ENCODE assay signal across 18 cellular contexts in the genomic region with DNA sequence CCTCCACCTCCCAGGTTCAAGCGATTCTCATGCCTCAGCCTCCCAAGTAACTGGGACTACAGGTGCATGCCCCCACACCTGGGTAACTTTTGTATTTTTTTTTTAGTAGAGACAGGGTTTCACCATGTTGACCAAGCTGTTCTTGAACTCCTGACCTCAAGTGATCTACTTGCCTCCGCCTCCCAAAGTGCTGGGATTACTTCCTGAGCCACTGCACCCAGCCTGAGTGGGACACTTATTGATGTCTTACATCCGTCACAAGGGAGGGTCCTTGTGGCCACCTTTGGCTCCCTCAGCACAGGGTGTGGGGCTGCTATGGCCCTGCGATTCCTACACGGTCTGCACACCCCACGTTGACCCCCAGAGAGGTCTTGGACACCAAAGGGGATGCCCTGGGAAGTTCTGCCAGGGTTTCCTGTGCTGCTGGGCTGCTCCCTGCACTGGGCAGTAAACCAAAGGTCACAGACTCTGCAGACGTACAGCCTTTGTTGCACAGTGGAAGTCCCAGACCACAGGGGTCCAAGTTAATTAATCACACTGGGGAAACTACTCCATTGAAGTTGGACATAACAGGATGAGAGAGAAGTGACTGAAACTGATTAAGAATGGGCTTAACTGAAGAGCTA.
"Had no signal": no experiment of that assay in that cellular context is flagged by ENCODE, and none has a peak within 500 bp of the region (broad histone marks: within the 10 kb centered on the region; RNA-seq: fewer than 3 reads in every experiment).

No MANE protein-coding gene starts in this region.

- H3K36me3 Mint-ChIP-seq: activated CD4-positive, alpha-beta memory T cell treated with anti-CD3 and anti-CD28 coated beads for 36 hours; activated naive CD4-positive, alpha-beta T cell treated with anti-CD3 and anti-CD28 coated beads, Interleukin-2, amount 10 ng/mL, durations not matched to agents 7 days and 5 days; naive B cell had no signal

- DNase-seq: activated CD4-positive, alpha-beta memory T cell treated with anti-CD3 and anti-CD28 coated beads for 36 hours; activated CD4-positive, alpha-beta T cell treated with anti-CD3 and anti-CD28 coated beads for 48 hours; activated CD4-positive, CD25-positive, alpha-beta regulatory T cell; activated effector memory CD4-positive, alpha-beta T cell treated with anti-CD3 and anti-CD28 coated beads, Interleukin-2, amount 50 U/mL, for 16 hours; activated naive CD4-positive, alpha-beta T cell treated with anti-CD3 and anti-CD28 coated beads, Interleukin-2, amount 10 ng/mL, durations not matched to agents 7 days and 5 days; activated T-cell treated with anti-CD3 and anti-CD28 coated beads for 4 hours; amygdala; cortex of kidney; foreskin melanocyte; glutamatergic neuron; hippocampal formation; kidney glomerular epithelial cell; mesendoderm; naive B cell; stimulated activated CD4-positive, alpha-beta T cell treated with anti-CD3 and anti-CD28 coated beads, Interleukin-4, amount 100 ng/mL, for 4 hours; stimulated activated naive CD8-positive, alpha-beta T cell treated with anti-CD3 and anti-CD28 coated beads, Interleukin-15, Interleukin-2, amounts not matched to agents 100 U/mL and 50 U/mL, for 24 hours; SW 1271; T-helper 17 cell had no signal

- H3K9me3 Mint-ChIP-seq: activated CD4-positive, alpha-beta memory T cell treated with anti-CD3 and anti-CD28 coated beads for 36 hours; activated naive CD4-positive, alpha-beta T cell treated with anti-CD3 and anti-CD28 coated beads, Interleukin-2, amount 10 ng/mL, durations not matched to agents 7 days and 5 days had no signal

- H3K4me3 Mint-ChIP-seq: activated CD4-positive, alpha-beta memory T cell treated with anti-CD3 and anti-CD28 coated beads for 36 hours; activated naive CD4-positive, alpha-beta T cell treated with anti-CD3 and anti-CD28 coated beads, Interleukin-2, amount 10 ng/mL, durations not matched to agents 7 days and 5 days; naive B cell; T-helper 17 cell had no signal

- ATAC-seq: stimulated activated naive CD8-positive, alpha-beta T cell treated with anti-CD3 and anti-CD28 coated beads, Interleukin-15, Interleukin-2, amounts not matched to agents 100 U/mL and 50 U/mL, for 24 hours; T-helper 17 cell had no signal

- H3K27me3 Mint-ChIP-seq: activated CD4-positive, alpha-beta memory T cell treated with anti-CD3 and anti-CD28 coated beads for 36 hours; naive B cell; T-helper 17 cell had no signal

- H3K27ac Mint-ChIP-seq: activated CD4-positive, alpha-beta memory T cell treated with anti-CD3 and anti-CD28 coated beads for 36 hours; activated naive CD4-positive, alpha-beta T cell treated with anti-CD3 and anti-CD28 coated beads, Interleukin-2, amount 10 ng/mL, durations not matched to agents 7 days and 5 days; T-helper 17 cell had no signal
